Comparison of ENCODE assay signal across 1 cellular context in the genomic region with DNA sequence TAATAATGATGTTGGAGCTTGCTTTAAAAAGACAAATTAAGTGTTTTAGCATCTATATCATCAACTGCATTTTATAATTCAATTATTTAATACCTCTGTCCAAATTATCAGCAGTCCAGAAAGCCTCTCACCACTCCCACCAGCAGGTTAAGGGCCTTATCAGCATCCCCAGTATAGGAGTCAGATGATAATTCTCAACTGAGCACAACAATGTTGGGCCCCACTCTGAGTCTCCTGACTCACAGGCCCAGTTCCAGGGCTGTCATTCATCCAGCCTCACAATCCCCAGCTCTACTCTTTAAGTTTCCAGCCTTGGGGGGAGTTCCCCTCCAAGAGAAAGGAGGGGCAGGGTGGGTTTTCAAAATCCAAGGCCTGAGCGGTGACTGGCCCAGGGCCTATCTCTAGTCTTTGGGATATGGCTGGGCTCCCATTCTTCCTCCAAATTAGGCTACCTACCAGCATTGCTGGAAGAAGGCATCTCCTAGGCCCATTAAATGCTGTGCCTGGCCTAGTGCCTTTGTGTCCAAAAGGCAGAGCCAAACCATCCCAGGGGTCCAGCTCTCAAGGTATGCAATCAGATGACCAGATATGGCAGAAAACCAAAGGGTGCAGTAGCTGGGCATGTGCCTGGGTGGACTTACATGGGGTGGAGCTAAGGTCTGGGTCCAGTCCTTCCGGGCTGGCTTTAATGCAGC.
TF ChIP-seq lines count a peak whose summit lies in the region.

No MANE protein-coding gene starts in this region.

TF ChIP-seq in K562, 482 proteins besides CTCF, POLR2A, EP300 and RAD21 (continued from another document and continues in another):
- TF ChIP-seq, protein P1, sequence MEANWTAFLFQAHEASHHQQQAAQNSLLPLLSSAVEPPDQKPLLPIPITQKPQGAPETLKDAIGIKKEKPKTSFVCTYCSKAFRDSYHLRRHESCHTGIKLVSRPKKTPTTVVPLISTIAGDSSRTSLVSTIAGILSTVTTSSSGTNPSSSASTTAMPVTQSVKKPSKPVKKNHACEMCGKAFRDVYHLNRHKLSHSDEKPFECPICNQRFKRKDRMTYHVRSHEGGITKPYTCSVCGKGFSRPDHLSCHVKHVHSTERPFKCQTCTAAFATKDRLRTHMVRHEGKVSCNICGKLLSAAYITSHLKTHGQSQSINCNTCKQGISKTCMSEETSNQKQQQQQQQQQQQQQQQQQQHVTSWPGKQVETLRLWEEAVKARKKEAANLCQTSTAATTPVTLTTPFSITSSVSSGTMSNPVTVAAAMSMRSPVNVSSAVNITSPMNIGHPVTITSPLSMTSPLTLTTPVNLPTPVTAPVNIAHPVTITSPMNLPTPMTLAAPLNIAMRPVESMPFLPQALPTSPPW (CRISPR knock-in tag; IDR thresholded peaks at IDR 0.05) = peak; percentile 79
- TF ChIP-seq MIER1 (IDR thresholded peaks at IDR 0.05; ENCODE audit: low read depth) (0 out of 2 replicates have a peak, but pooled peaks have one; percentile 68), CHCHD3 (CRISPR knock-in tag; IDR thresholded peaks at IDR 0.05) (no peak), ZKSCAN8 (CRISPR knock-in tag; IDR thresholded peaks at IDR 0.05) (peak; percentile 78; the same call in 1 of the 2 replicates), HBP1 (CRISPR knock-in tag; IDR thresholded peaks at IDR 0.05) (no peak), ZNF395 (CRISPR knock-in tag; IDR thresholded peaks at IDR 0.05) (no peak), ESRRA (IDR thresholded peaks at IDR 0.05; ENCODE audit: borderline replicate concordance, low read depth) (no peak), TGIF2 (CRISPR knock-in tag; IDR thresholded peaks at IDR 0.05) (no peak), LARP7 (IDR thresholded peaks at IDR 0.05) (no peak), RHOXF2B (CRISPR knock-in tag; conservative IDR thresholded peaks at IDR 0.05) (no peak), ESRRB (CRISPR knock-in tag; IDR thresholded peaks at IDR 0.05; ENCODE audit: borderline replicate concordance) (no peak), CBX1 (IDR thresholded peaks at IDR 0.05; ENCODE audit: low read depth) (no peak), ZHX1 (conservative IDR thresholded peaks at IDR 0.05; ENCODE audit: low read length) (no peak), TAF15 (IDR thresholded peaks at IDR 0.05; ENCODE audit: low read depth, low read length) (no peak), TRIM28 (IDR thresholded peaks at IDR 0.05) (no peak; the same call in none of the 2 replicates), NR2F6 (CRISPR knock-in tag; IDR thresholded peaks at IDR 0.05) (no peak), SRSF1 (IDR thresholded peaks at IDR 0.05; ENCODE audit: low read depth, low read length) (no peak), POLR3G (IDR thresholded peaks at IDR 0.05; ENCODE audit: extremely low read depth, insufficient read length, insufficient replicate concordance) (no peak), SMAD3 (CRISPR knock-in tag; conservative IDR thresholded peaks at IDR 0.05) (no peak; the same call in 1 of the 2 replicates), SRF (CRISPR knock-in tag; IDR thresholded peaks at IDR 0.05) (peak in 1 of 2 experiments; percentile 18; a peak in 2 of 4 replicates), MXI1 (IDR thresholded peaks at IDR 0.05; ENCODE audit: low read depth, low read length) (no peak), ZFPM2 (CRISPR knock-in tag; IDR thresholded peaks at IDR 0.05) (no peak), MXD1 (CRISPR knock-in tag; IDR thresholded peaks at IDR 0.05; ENCODE audit: borderline replicate concordance, poor library complexity, severe bottlenecking) (no peak), CSDE1 (IDR thresholded peaks at IDR 0.05) (no peak; a peak in 1 of 4 replicates), ARID3A (IDR thresholded peaks at IDR 0.05; ENCODE audit: borderline replicate concordance, low read depth, low read length) (peak; percentile 99), MYBL2 (IDR thresholded peaks at IDR 0.05; ENCODE audit: low read depth) (no peak), MYBL2 (CRISPR knock-in tag; IDR thresholded peaks at IDR 0.05; ENCODE audit: borderline replicate concordance) (no peak), ZBTB1 (CRISPR knock-in tag; IDR thresholded peaks at IDR 0.05; ENCODE audit: borderline replicate concordance, low read depth) (no peak), RAD51 (IDR thresholded peaks at IDR 0.05; ENCODE audit: borderline replicate concordance, low read depth) (no peak; the same call in 1 of the 2 replicates), ZNF165 (CRISPR knock-in tag; IDR thresholded peaks at IDR 0.05; ENCODE audit: borderline replicate concordance) (0 out of 2 replicates have a peak, but pooled peaks have one; percentile 65), ZNF830 (CRISPR knock-in tag; IDR thresholded peaks at IDR 0.05) (no peak), ZNF121 (CRISPR knock-in tag; conservative IDR thresholded peaks at IDR 0.05) (no peak), NFXL1 (CRISPR knock-in tag; IDR thresholded peaks at IDR 0.05) (no peak), ZNF740 (CRISPR knock-in tag; IDR thresholded peaks at IDR 0.05) (peak; percentile 26; the same call in 1 of the 2 replicates), ZNF740 (tag; IDR thresholded peaks at IDR 0.05) (no peak; a peak in 1 of 4 replicates), NFE2 (IDR thresholded peaks at IDR 0.05; ENCODE audit: low read depth) (peak; percentile 41; the same call in 1 of the 2 replicates), DDX20 (tag; IDR thresholded peaks at IDR 0.05; ENCODE audit: low read depth) (no peak), HNRNPLL (IDR thresholded peaks at IDR 0.05; ENCODE audit: low read depth, low read length, poor library complexity, severe bottlenecking) (no peak), NCOA1 (IDR thresholded peaks at IDR 0.05; ENCODE audit: low read depth) (no peak), MAFK (IDR thresholded peaks at IDR 0.05; ENCODE audit: low read length) (no peak)
- TF ChIP-seq, protein P2, sequence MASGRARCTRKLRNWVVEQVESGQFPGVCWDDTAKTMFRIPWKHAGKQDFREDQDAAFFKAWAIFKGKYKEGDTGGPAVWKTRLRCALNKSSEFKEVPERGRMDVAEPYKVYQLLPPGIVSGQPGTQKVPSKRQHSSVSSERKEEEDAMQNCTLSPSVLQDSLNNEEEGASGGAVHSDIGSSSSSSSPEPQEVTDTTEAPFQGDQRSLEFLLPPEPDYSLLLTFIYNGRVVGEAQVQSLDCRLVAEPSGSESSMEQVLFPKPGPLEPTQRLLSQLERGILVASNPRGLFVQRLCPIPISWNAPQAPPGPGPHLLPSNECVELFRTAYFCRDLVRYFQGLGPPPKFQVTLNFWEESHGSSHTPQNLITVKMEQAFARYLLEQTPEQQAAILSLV (tag; IDR thresholded peaks at IDR 0.05) = no peak
- TF ChIP-seq, protein P3, sequence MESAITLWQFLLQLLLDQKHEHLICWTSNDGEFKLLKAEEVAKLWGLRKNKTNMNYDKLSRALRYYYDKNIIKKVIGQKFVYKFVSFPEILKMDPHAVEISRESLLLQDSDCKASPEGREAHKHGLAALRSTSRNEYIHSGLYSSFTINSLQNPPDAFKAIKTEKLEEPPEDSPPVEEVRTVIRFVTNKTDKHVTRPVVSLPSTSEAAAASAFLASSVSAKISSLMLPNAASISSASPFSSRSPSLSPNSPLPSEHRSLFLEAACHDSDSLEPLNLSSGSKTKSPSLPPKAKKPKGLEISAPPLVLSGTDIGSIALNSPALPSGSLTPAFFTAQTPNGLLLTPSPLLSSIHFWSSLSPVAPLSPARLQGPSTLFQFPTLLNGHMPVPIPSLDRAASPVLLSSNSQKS (CRISPR knock-in tag; IDR thresholded peaks at IDR 0.05) = no peak
- TF ChIP-seq, protein P4, sequence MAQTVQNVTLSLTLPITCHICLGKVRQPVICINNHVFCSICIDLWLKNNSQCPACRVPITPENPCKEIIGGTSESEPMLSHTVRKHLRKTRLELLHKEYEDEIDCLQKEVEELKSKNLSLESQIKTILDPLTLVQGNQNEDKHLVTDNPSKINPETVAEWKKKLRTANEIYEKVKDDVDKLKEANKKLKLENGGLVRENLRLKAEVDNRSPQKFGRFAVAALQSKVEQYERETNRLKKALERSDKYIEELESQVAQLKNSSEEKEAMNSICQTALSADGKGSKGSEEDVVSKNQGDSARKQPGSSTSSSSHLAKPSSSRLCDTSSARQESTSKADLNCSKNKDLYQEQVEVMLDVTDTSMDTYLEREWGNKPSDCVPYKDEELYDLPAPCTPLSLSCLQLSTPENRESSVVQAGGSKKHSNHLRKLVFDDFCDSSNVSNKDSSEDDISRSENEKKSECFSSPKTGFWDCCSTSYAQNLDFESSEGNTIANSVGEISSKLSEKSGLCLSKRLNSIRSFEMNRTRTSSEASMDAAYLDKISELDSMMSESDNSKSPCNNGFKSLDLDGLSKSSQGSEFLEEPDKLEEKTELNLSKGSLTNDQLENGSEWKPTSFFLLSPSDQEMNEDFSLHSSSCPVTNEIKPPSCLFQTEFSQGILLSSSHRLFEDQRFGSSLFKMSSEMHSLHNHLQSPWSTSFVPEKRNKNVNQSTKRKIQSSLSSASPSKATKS (CRISPR knock-in tag; IDR thresholded peaks at IDR 0.05) = no peak
- TF ChIP-seq, protein P5, sequence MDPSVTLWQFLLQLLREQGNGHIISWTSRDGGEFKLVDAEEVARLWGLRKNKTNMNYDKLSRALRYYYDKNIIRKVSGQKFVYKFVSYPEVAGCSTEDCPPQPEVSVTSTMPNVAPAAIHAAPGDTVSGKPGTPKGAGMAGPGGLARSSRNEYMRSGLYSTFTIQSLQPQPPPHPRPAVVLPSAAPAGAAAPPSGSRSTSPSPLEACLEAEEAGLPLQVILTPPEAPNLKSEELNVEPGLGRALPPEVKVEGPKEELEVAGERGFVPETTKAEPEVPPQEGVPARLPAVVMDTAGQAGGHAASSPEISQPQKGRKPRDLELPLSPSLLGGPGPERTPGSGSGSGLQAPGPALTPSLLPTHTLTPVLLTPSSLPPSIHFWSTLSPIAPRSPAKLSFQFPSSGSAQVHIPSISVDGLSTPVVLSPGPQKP (CRISPR knock-in tag; IDR thresholded peaks at IDR 0.05) = no peak
- TF ChIP-seq, protein P6, sequence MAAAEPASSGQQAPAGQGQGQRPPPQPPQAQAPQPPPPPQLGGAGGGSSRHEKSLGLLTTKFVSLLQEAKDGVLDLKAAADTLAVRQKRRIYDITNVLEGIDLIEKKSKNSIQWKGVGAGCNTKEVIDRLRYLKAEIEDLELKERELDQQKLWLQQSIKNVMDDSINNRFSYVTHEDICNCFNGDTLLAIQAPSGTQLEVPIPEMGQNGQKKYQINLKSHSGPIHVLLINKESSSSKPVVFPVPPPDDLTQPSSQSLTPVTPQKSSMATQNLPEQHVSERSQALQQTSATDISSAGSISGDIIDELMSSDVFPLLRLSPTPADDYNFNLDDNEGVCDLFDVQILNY (CRISPR knock-in tag; IDR thresholded peaks at IDR 0.05) = no peak
